8 cellular contexts compared by ENCODE assay signal in genomic region chr9:14097215-14097614, GRCh38.
DNase-seq lines count a peak whose midpoint lies in the region; TF ChIP-seq lines count a peak whose summit lies in the region.
"Had no signal": no experiment of that assay in that cellular context is flagged by ENCODE, and none has a peak within 500 bp of the region (broad histone marks: within the 10 kb centered on the region; RNA-seq: fewer than 3 reads in every experiment).

No MANE protein-coding gene starts in this region.

- peak overlapping the region; percentile 51 to 64 (median 57) for H3K27ac ChIP-seq in transverse colon

- H3K4me1 ChIP-seq in endocrine pancreas (ENCODE audit: control insufficient read depth, insufficient read depth, low read length): peaks cover 14% of the 10 kb centered on the region
- peaks cover 0 to 26% (median 2%) of the 10 kb centered on the region in 4 donors for H3K4me1 ChIP-seq in transverse colon

- in situ Hi-C loops in transverse colon (cut with MboI; ENCODE audit: low pct_ligation_motif_present in 1 of 4, low pct_unique_long_range_greater_than_20kb in 1 of 4, low sequenced_read_pairs in 3 of 4): loop anchor here in 1 of 4 donors (25.0 kb wide), 1 partner anchor 660 kb away; no protein-coding TSS in a partner anchor

- TF ChIP-seq EP300 in transverse colon (IDR thresholded peaks at IDR 0.05; ENCODE audit: low read depth): no peak

- H3K36me3 ChIP-seq in endocrine pancreas (ENCODE audit: control insufficient read depth, insufficient read depth, low read length) (no peaks in the 10 kb centered on the region), transverse colon (no peaks in the 10 kb centered on the region)

- WGBS in transverse colon (ENCODE audit: low coverage in 1 of 2), 2 donors: 5 to 16% methylated on average over 4 of the region's 4 CpGs

- no peak for TF ChIP-seq POLR2A in transverse colon (IDR thresholded peaks at IDR 0.05)

- no peak overlapping the region for H3K9ac ChIP-seq in endocrine pancreas (ENCODE audit: control insufficient read depth, insufficient read depth, low read length)

- H3K9me3 ChIP-seq in endocrine pancreas (ENCODE audit: control insufficient read depth, low read length) (no peaks in the 10 kb centered on the region), transverse colon (no peaks in the 10 kb centered on the region)

- intact Hi-C loops in transverse colon (cut with DNase I; ENCODE audit: low total_unique reads): loop anchor here (10.0 kb wide), 2 partner anchors 98 to 218 kb away; partner anchors contain the start of gene NFIB

- H3K4me3 ChIP-seq in endocrine pancreas (ENCODE audit: control insufficient read depth, insufficient read depth, low read length): peak overlapping the region; percentile 77
- no peak overlapping the region for H3K4me3 ChIP-seq in transverse colon

- no peak for TF ChIP-seq CTCF in transverse colon (IDR thresholded peaks at IDR 0.05)

- H3K27me3 ChIP-seq in endocrine pancreas (ENCODE audit: control insufficient read depth, insufficient read depth, low read length) (no peaks in the 10 kb centered on the region), transverse colon (no peaks in the 10 kb centered on the region)

- DNase-seq in NCI-H82 treated with DMSO at 0.1 percent for 48 hours (lab: John Stamatoyannopoulos, UW; ENCODE audit: unreplicated experiment) (peak; percentile 9), lung microvascular endothelial cell (ENCODE audit: low read depth in 2 of 2) (peak; percentile 66 to 92), transverse colon (no peak), EL (no peak), COLO668 (lab: John Stamatoyannopoulos, UW; ENCODE audit: unreplicated experiment) (no peak)
- no peak for DNase-seq in activated CD4-positive, alpha-beta T cell treated with anti-CD3 and anti-CD28 coated beads, Interleukin-2, amount 50 U/mL, for 1 hour
- DNase-seq: activated T-cell treated with anti-CD3 and anti-CD28 coated beads, Interleukin-2, amount 50 U/mL, for 4 hours had no signal

Comparison
In these comparisons a context has a peak if more than half of its experiments do, and no peak if none do; other contexts are left out.
1. DNase-seq: peak in NCI-H82 treated with DMSO at 0.1 percent for 48 hours (single experiment) and lung microvascular endothelial cell (2 of 2); none in transverse colon (single experiment), activated CD4-positive, alpha-beta T cell treated with anti-CD3 and anti-CD28 coated beads, Interleukin-2, amount 50 U/mL, for 1 hour (single experiment), EL (single experiment) and COLO668 (single experiment).